Comparison of ENCODE assay signal across 1 cellular context in the genomic region with DNA sequence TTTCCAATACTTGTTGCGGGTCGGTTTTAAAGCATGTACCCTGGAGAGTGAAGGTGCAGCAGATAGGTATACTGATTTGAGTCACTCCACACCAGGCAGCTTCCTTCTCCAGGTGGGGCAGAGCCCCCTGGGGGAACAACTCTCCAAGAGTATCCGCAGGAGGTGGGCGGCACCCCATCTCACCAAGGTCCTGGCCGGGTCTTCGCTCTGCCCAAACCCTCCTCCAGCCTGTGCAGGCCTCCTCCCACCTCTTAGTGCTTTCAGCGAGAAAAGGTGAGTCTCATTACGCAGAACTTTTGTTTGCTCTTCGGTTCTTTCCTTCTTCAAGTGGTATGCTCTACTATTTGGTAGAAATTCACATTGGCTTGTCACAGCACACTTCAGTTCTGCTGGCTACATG.
TF ChIP-seq lines count a peak whose summit lies in the region.

No MANE protein-coding gene starts in this region.

TF ChIP-seq in HepG2, 621 proteins besides CTCF, POLR2A, EP300 and RAD21:
- TF ChIP-seq CBX5 (CRISPR knock-in tag; IDR thresholded peaks at IDR 0.05; ENCODE audit: borderline replicate concordance) = no peak
- TF ChIP-seq FOSL2 (CRISPR knock-in tag; IDR thresholded peaks at IDR 0.05) = no peak
- TF ChIP-seq, protein P1, sequence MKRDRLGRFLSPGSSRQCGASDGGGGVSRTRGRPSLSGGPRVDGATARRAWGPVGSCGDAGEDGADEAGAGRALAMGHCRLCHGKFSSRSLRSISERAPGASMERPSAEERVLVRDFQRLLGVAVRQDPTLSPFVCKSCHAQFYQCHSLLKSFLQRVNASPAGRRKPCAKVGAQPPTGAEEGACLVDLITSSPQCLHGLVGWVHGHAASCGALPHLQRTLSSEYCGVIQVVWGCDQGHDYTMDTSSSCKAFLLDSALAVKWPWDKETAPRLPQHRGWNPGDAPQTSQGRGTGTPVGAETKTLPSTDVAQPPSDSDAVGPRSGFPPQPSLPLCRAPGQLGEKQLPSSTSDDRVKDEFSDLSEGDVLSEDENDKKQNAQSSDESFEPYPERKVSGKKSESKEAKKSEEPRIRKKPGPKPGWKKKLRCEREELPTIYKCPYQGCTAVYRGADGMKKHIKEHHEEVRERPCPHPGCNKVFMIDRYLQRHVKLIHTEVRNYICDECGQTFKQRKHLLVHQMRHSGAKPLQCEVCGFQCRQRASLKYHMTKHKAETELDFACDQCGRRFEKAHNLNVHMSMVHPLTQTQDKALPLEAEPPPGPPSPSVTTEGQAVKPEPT (CRISPR knock-in tag; IDR thresholded peaks at IDR 0.05; ENCODE audit: low read depth) = no peak
- TF ChIP-seq U2AF2 (IDR thresholded peaks at IDR 0.05; ENCODE audit: low read depth, low read length) = no peak
- TF ChIP-seq SOX5 (CRISPR knock-in tag; IDR thresholded peaks at IDR 0.05; ENCODE audit: borderline replicate concordance) = no peak
- no peak for TF ChIP-seq ELF3 (CRISPR knock-in tag; IDR thresholded peaks at IDR 0.05)
- TF ChIP-seq, protein P2, sequence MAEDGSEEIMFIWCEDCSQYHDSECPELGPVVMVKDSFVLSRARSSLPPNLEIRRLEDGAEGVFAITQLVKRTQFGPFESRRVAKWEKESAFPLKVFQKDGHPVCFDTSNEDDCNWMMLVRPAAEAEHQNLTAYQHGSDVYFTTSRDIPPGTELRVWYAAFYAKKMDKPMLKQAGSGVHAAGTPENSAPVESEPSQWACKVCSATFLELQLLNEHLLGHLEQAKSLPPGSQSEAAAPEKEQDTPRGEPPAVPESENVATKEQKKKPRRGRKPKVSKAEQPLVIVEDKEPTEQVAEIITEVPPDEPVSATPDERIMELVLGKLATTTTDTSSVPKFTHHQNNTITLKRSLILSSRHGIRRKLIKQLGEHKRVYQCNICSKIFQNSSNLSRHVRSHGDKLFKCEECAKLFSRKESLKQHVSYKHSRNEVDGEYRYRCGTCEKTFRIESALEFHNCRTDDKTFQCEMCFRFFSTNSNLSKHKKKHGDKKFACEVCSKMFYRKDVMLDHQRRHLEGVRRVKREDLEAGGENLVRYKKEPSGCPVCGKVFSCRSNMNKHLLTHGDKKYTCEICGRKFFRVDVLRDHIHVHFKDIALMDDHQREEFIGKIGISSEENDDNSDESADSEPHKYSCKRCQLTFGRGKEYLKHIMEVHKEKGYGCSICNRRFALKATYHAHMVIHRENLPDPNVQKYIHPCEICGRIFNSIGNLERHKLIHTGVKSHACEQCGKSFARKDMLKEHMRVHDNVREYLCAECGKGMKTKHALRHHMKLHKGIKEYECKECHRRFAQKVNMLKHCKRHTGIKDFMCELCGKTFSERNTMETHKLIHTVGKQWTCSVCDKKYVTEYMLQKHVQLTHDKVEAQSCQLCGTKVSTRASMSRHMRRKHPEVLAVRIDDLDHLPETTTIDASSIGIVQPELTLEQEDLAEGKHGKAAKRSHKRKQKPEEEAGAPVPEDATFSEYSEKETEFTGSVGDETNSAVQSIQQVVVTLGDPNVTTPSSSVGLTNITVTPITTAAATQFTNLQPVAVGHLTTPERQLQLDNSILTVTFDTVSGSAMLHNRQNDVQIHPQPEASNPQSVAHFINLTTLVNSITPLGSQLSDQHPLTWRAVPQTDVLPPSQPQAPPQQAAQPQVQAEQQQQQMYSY (CRISPR knock-in tag; IDR thresholded peaks at IDR 0.05) = peak; percentile 56; the same call in 1 of the 2 replicates
